8 cellular contexts compared by ENCODE assay signal in genomic region chr11:57568330-57568766, GRCh38. TPM values are rescaled to one million over a fixed set of nuclear protein-coding genes. Genes with fewer than 3 reads are reported as not detected.
A peak's percentile ranks its signal among the peaks of the same experiment; 100 is the strongest.
DNase-seq lines count a peak whose midpoint lies in the region; ATAC-seq and TF ChIP-seq lines count a peak whose summit lies in the region.

No MANE protein-coding gene starts in this region.

- CTCF ChIA-PET in HEK293T (lab: Yijun Ruan, JAX) = interaction anchor here (0.5 to 3.0 kb wide), 16 partner anchors 11 to 262 kb away, joined by 3 to 59 read pairs (median 4); partner anchors contain the start of gene YPEL4

- DNase-seq in NOMO-1 treated with DMSO at 0.1 percent for 48 hours (lab: John Stamatoyannopoulos, UW; ENCODE audit: unreplicated experiment) (peak; percentile 66), NOMO-1 treated with dmso at 0.1 percent for 144 hours (lab: John Stamatoyannopoulos, UW; ENCODE audit: unreplicated experiment) (no peak), NCI-H526 treated with DMSO at 0.1 percent for 48 hours (lab: John Stamatoyannopoulos, UW) (peak; percentile 75), glutamatergic neuron (no peak), sigmoid colon (peak; percentile 90), HEK293T (ENCODE audit: extremely low spot score) (no peak)

- peaks cover 0 to 26% (median 19%) of the 10 kb centered on the region in 4 donors for H3K4me1 ChIP-seq in sigmoid colon

- peaks cover 30% of the 10 kb centered on the region for H3K36me3 Mint-ChIP-seq in activated T-helper 17 cell treated with anti-CD3 and anti-CD28 coated beads, Interleukin-2, amount 50 U/mL, for 72 hours (ENCODE audit: low read depth)
- H3K36me3 Mint-ChIP-seq in glutamatergic neuron (ENCODE audit: unreplicated experiment) = no peaks in the 10 kb centered on the region

- no peaks in the 10 kb centered on the region for H3K9me3 Mint-ChIP-seq in activated T-helper 17 cell treated with anti-CD3 and anti-CD28 coated beads, Interleukin-2, amount 50 U/mL, for 72 hours
- H3K9me3 Mint-ChIP-seq in glutamatergic neuron (ENCODE audit: unreplicated experiment) = peaks cover 6% of the 10 kb centered on the region

- no peaks in the 10 kb centered on the region for H3K27me3 Mint-ChIP-seq in activated T-helper 17 cell treated with anti-CD3 and anti-CD28 coated beads, Interleukin-2, amount 50 U/mL, for 72 hours
- peaks cover 4% of the 10 kb centered on the region for H3K27me3 Mint-ChIP-seq in glutamatergic neuron (ENCODE audit: unreplicated experiment)

- H3K27ac ChIP-seq in sigmoid colon = peak overlapping the region; percentile 83 to 86 (median 85)

- peak overlapping the region; percentile 98 for H3K4me3 Mint-ChIP-seq in activated T-helper 17 cell treated with anti-CD3 and anti-CD28 coated beads, Interleukin-2, amount 50 U/mL, for 72 hours
- peak overlapping the region; percentile 97 for H3K4me3 Mint-ChIP-seq in glutamatergic neuron (ENCODE audit: unreplicated experiment)

- no peak for TF ChIP-seq EP300 in sigmoid colon (IDR thresholded peaks at IDR 0.05)

- 31 to 39% methylated on average over 6 of the region's 6 CpGs for WGBS in sigmoid colon, 2 donors

- TF ChIP-seq CTCF in glutamatergic neuron (IDR thresholded peaks at IDR 0.05; ENCODE audit: partially characterized antibody, unreplicated experiment) = peak; percentile 30
- peak in 3 of 4 experiments; percentile 12 to 92 (median 91) for TF ChIP-seq CTCF in sigmoid colon (IDR thresholded peaks at IDR 0.05)

- no peak for TF ChIP-seq POLR2A in sigmoid colon (IDR thresholded peaks at IDR 0.05)

- H3K27me3 ChIP-seq in sigmoid colon = no peaks in the 10 kb centered on the region

- peak overlapping the region; percentile 66 to 94 (median 76) for H3K4me3 ChIP-seq in sigmoid colon

- no peaks in the 10 kb centered on the region for H3K36me3 ChIP-seq in sigmoid colon

- intact Hi-C loops in sigmoid colon (cut with DNase I) = loop anchor here (1.0 to 10.0 kb wide), 3 partner anchors 28 to 236 kb away; partner anchors contain the start of gene SERPING1

- peak; percentile 14 for ATAC-seq in HG02885 (IDR thresholded peaks at IDR 0.05; ENCODE audit: poor library complexity, unreplicated experiment)
- no peak for ATAC-seq in activated T-helper 17 cell treated with anti-CD3 and anti-CD28 coated beads, Interleukin-2, amount 50 U/mL, for 72 hours (replicated peaks)

- H3K27ac Mint-ChIP-seq in activated T-helper 17 cell treated with anti-CD3 and anti-CD28 coated beads, Interleukin-2, amount 50 U/mL, for 72 hours = peak overlapping the region; percentile 81
- H3K27ac Mint-ChIP-seq in glutamatergic neuron (ENCODE audit: unreplicated experiment) = peak overlapping the region; percentile 99

- H3K4me1 Mint-ChIP-seq in activated T-helper 17 cell treated with anti-CD3 and anti-CD28 coated beads, Interleukin-2, amount 50 U/mL, for 72 hours = peaks cover 22% of the 10 kb centered on the region
- peaks cover 21% of the 10 kb centered on the region for H3K4me1 Mint-ChIP-seq in glutamatergic neuron (ENCODE audit: low read depth, unreplicated experiment)

- POLR2A ChIA-PET in HEK293T (lab: Yijun Ruan, JAX) = interaction anchor here (1.4 to 2.2 kb wide), 3 partner anchors 66 to 76 kb away, joined by 3 to 22 read pairs (median 8); no protein-coding TSS in a partner anchor

- H3K9me3 ChIP-seq in sigmoid colon = no peaks in the 10 kb centered on the region

TF ChIP-seq in HEK293T, 16 proteins besides CTCF, POLR2A, EP300 and RAD21:
- TF ChIP-seq HDGF (IDR thresholded peaks at IDR 0.05; ENCODE audit: borderline replicate concordance) = no peak
- TF ChIP-seq FOXK2 (IDR thresholded peaks at IDR 0.05) = no peak
- no peak for TF ChIP-seq SUZ12 (IDR thresholded peaks at IDR 0.05)
- no peak for TF ChIP-seq SP1 (IDR thresholded peaks at IDR 0.05)
- no peak for TF ChIP-seq BHLHE40 (IDR thresholded peaks at IDR 0.05; ENCODE audit: borderline replicate concordance)
- TF ChIP-seq LEF1 (IDR thresholded peaks at IDR 0.05; ENCODE audit: borderline replicate concordance) = no peak
- no peak for TF ChIP-seq FOXA1 (IDR thresholded peaks at IDR 0.05)
- no peak for TF ChIP-seq TARDBP (IDR thresholded peaks at IDR 0.05)
- TF ChIP-seq PKNOX1 (IDR thresholded peaks at IDR 0.05) = no peak
- no peak for TF ChIP-seq ELF4 (IDR thresholded peaks at IDR 0.05)
TF ChIP-seq in HEK293T: peak in this region for 0.

RNA-seq across cellular contexts. Expression of gene UBE2L6, which starts 0.9 kb away (rescaled TPM):
- 100 to 1,000 TPM in 1 of 2 donors, 10 to 100 TPM in 1; 69.2 to 110 TPM for total RNA-seq in activated T-helper 17 cell treated with anti-CD3 and anti-CD28 coated beads, Interleukin-2, amount 50 U/mL, for 72 hours
- total RNA-seq in glutamatergic neuron (ENCODE audit: unreplicated experiment) (199 TPM), sigmoid colon (10 to 100 TPM; 26.5 to 37.8 (median 32.5) TPM)
- 100 to 1,000 TPM in 1 of 3 donors, 10 to 100 TPM in 2; 42.6 to 106 (median 62.9) TPM for polyA plus RNA-seq in sigmoid colon

RNA-seq across cellular contexts. Expression of gene SERPING1, which starts 29.1 kb away (rescaled TPM):
- not detected for total RNA-seq in activated T-helper 17 cell treated with anti-CD3 and anti-CD28 coated beads, Interleukin-2, amount 50 U/mL, for 72 hours
- 46.1 TPM for total RNA-seq in glutamatergic neuron (ENCODE audit: unreplicated experiment)
- 100 to 1,000 TPM; 214 to 397 (median 295) TPM for total RNA-seq in sigmoid colon
- polyA plus RNA-seq in sigmoid colon = 100 to 1,000 TPM in 1 of 3 donors, 10 to 100 TPM in 2; 24.5 to 147 (median 49.9) TPM

RNA-seq across cellular contexts. Expression of gene SMTNL1, which starts 31.0 kb away (rescaled TPM):
- not detected for total RNA-seq in activated T-helper 17 cell treated with anti-CD3 and anti-CD28 coated beads, Interleukin-2, amount 50 U/mL, for 72 hours
- total RNA-seq in glutamatergic neuron (ENCODE audit: unreplicated experiment) (not detected), sigmoid colon (not detected)
- polyA plus RNA-seq in sigmoid colon = not detected

RNA-seq across cellular contexts. Expression of gene TIMM10, which starts 37.8 kb away (rescaled TPM):
- 100 to 1,000 TPM in 1 of 2 donors, 10 to 100 TPM in 1; 56.4 to 125 TPM for total RNA-seq in activated T-helper 17 cell treated with anti-CD3 and anti-CD28 coated beads, Interleukin-2, amount 50 U/mL, for 72 hours
- total RNA-seq in glutamatergic neuron (ENCODE audit: unreplicated experiment) (51.2 TPM), sigmoid colon (10 to 100 TPM; 22.4 to 59.7 (median 33.0) TPM)
- 10 to 100 TPM; 48.0 to 62.9 (median 52.7) TPM for polyA plus RNA-seq in sigmoid colon

RNA-seq across cellular contexts. Expression of gene SLC43A1, which starts 52.8 kb away (rescaled TPM):
- 10 to 100 TPM in 1 of 2 donors, 1 to 10 TPM in 1; 9.1 to 20.0 TPM for total RNA-seq in activated T-helper 17 cell treated with anti-CD3 and anti-CD28 coated beads, Interleukin-2, amount 50 U/mL, for 72 hours
- total RNA-seq in glutamatergic neuron (ENCODE audit: unreplicated experiment) (5.2 TPM), sigmoid colon (10 to 100 TPM; 19.1 to 32.4 (median 27.4) TPM)
- polyA plus RNA-seq in sigmoid colon = 10 to 100 TPM in 1 of 3 donors, 1 to 10 TPM in 1, under 1 TPM in 1; 0.92 to 14.3 (median 5.4) TPM

Comparison
In these comparisons a context has a peak if more than half of its experiments do, and no peak if none do; other contexts are left out.
1. DNase-seq: peak in NOMO-1 treated with DMSO at 0.1 percent for 48 hours (single experiment), NCI-H526 treated with DMSO at 0.1 percent for 48 hours (single experiment) and sigmoid colon (single experiment); none in NOMO-1 treated with dmso at 0.1 percent for 144 hours (single experiment), glutamatergic neuron (single experiment) and HEK293T (single experiment).
2. RNA of gene SERPING1, which starts 29.1 kb away (total RNA-seq): 214 to 397 TPM in sigmoid colon and 46.1 TPM in glutamatergic neuron (single experiment); not detected in activated T-helper 17 cell treated with anti-CD3 and anti-CD28 coated beads, Interleukin-2, amount 50 U/mL, for 72 hours; every median in the first group is over 10 times any median in the second.